ENCODE assay signal across 28 cellular contexts in the genomic region with DNA sequence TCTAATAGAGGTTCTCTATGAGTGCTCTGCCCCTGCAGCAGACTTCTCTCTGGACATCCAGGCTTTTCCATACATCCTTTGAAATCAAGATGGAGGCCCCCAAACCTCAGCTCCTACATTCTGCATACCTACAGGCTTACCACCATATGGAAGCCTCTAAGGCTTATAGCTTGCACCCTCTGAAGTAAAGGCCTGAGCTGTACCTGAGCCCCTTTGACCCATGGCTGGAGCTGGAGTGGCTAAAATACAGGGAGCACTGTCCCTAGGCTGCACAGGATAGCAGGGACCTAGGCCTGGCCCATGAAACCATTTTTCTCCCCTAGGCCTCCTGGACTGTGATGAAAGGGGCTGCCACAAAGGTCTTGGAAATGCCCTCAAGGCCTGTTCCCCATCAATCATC.
"Had no signal": no experiment of that assay in that cellular context is flagged by ENCODE, and none has a peak within 500 bp of the region (broad histone marks: within the 10 kb centered on the region; RNA-seq: fewer than 3 reads in every experiment).

No MANE protein-coding gene starts in this region.

- H3K36me3 ChIP-seq: colonic mucosa, esophagus muscularis mucosa, esophagus squamous epithelium, gastrocnemius medialis, gastroesophageal sphincter, heart left ventricle, heart right ventricle had no signal

- ATAC-seq: effector memory CD8-positive, alpha-beta T cell; esophagus mucosa; foreskin keratinocyte; gastrocnemius medialis; gastroesophageal sphincter; heart left ventricle; heart right ventricle had no signal

- H3K4me3 ChIP-seq: colonic mucosa, coronary artery, dorsolateral prefrontal cortex, esophagus muscularis mucosa, esophagus squamous epithelium, gastrocnemius medialis, gastroesophageal sphincter, heart left ventricle, heart right ventricle had no signal

- H3K9me3 ChIP-seq: colonic mucosa, esophagus muscularis mucosa, gastrocnemius medialis, gastroesophageal sphincter, heart left ventricle, heart right ventricle had no signal

- H3K27me3 ChIP-seq: colonic mucosa, dorsolateral prefrontal cortex, esophagus muscularis mucosa, esophagus squamous epithelium, foreskin keratinocyte, gastrocnemius medialis, gastroesophageal sphincter, heart left ventricle, heart right ventricle had no signal

- FAIRE-seq: colon, endometrium, endothelial cell of umbilical vein, frontal cortex had no signal

- H3K27ac ChIP-seq: colonic mucosa, coronary artery, dorsolateral prefrontal cortex, epithelial cell of prostate, esophagus muscularis mucosa, esophagus squamous epithelium, foreskin keratinocyte, gastrocnemius medialis, gastroesophageal sphincter, heart left ventricle, heart right ventricle had no signal

- H3K4me1 ChIP-seq: colonic mucosa, esophagus muscularis mucosa, esophagus squamous epithelium, foreskin keratinocyte, gastrocnemius medialis, gastroesophageal sphincter, heart left ventricle, heart right ventricle had no signal

- DNase-seq: colonic mucosa; cortex of kidney; dermis blood vessel endothelial cell; dorsolateral prefrontal cortex; effector CD4-positive, alpha-beta T cell; effector CD8-positive, alpha-beta T cell; effector memory CD4-positive, alpha-beta T cell; effector memory CD8-positive, alpha-beta T cell; endodermal cell; erythroblast; esophagus squamous epithelium; foreskin fibroblast; foreskin keratinocyte; foreskin melanocyte; gastrocnemius medialis; glutamatergic neuron; head of caudate nucleus; heart left ventricle; heart right ventricle had no signal
